In the genomic region with DNA sequence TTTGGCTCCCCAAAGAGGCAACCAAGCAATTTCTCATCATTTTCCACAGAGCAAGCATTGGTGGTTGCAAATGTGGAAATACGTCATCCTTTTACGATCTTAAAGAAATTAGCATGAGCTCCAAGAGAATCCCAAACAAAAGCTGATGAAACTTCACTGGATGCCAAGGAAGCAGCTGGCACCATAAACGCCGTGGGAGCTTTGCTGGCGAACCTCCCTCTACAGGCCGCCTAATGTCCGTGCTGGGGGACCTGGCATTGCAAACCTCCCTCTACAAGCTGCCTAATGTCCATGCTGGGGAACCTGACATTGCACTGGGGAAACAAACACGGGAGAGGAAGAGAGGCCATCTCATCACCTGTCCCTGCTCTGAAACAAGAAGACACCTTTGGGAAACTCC, we compare ENCODE assay signal across 16 cellular contexts.
"Had no signal": no experiment of that assay in that cellular context is flagged by ENCODE, and none has a peak within 500 bp of the region (broad histone marks: within the 10 kb centered on the region; RNA-seq: fewer than 3 reads in every experiment).

No MANE protein-coding gene starts in this region.

- H3K27ac ChIP-seq: colonic mucosa, heart left ventricle, neutrophil, stomach had no signal

- H3K4me3 ChIP-seq: colonic mucosa, heart left ventricle, stomach had no signal

- DNase-seq: cerebellar nuclear complex; colonic mucosa; effector CD4-positive, alpha-beta T cell; endodermal cell; erythroblast; heart left ventricle; hippocampal formation; midbrain; naive thymus-derived CD4-positive, alpha-beta T cell; nephron progenitor cell; small intestine; stimulated activated CD4-positive, alpha-beta T cell treated with anti-CD3 and anti-CD28 coated beads, Interleukin-12 subunit alpha, Interleukin-12 subunit beta, amount 100 ng/mL, for 4 hours; stimulated activated naive CD4-positive, alpha-beta T cell; stomach; substantia nigra had no signal

- H3K27me3 ChIP-seq: colonic mucosa, heart left ventricle, neutrophil, stomach had no signal

- H3K4me1 ChIP-seq: colonic mucosa, heart left ventricle, stomach had no signal

- H3K36me3 ChIP-seq: colonic mucosa, heart left ventricle, neutrophil, stomach had no signal

- H3K9me3 ChIP-seq: colonic mucosa, neutrophil had no signal
